In genomic region chr12:53352331-53353258, GRCh38 we compare ENCODE assay signal across 8 cellular contexts. TPM values are rescaled to one million over a fixed set of nuclear protein-coding genes. Genes with fewer than 3 reads are reported as not detected.
DNase-seq lines count a peak whose midpoint lies in the region; ATAC-seq and TF ChIP-seq lines count a peak whose summit lies in the region.

No MANE protein-coding gene starts in this region.

- H3K27ac Mint-ChIP-seq in brain, result peak overlapping the region in 3 of 5 experiments; percentile 29 to 82 (median 36)

- H3K9me3 Mint-ChIP-seq in brain, result no peaks in the 10 kb centered on the region

- peak; percentile 79 for DNase-seq in GM10248 (ENCODE audit: extremely low spot score)
- peak; percentile 55 for DNase-seq in NCI-H2171 (lab: John Stamatoyannopoulos, UW)
- peak; percentile 79 for DNase-seq in UCSD-AML1 (lab: John Stamatoyannopoulos, UW; ENCODE audit: unreplicated experiment)
- DNase-seq in iPS-NIHi11 (ENCODE audit: low spot score), result peak; percentile 81
- peak; percentile 75 to 89 (median 75) for DNase-seq in stimulated activated CD4-positive, alpha-beta T cell treated with anti-CD3 and anti-CD28 coated beads, Interleukin-12 subunit alpha, Interleukin-12 subunit beta, amount 100 ng/mL, for 48 hours (ENCODE audit: low read depth in 2 of 3, low spot score in 1 of 3)

- POLR2A ChIA-PET in GM10248 (lab: Yijun Ruan, JAX), result interaction anchor here (0.6 kb wide), 1 partner anchor 69 kb away, joined by 5 read pairs; no protein-coding TSS in a partner anchor

- TF ChIP-seq CTCF in GM10248 (IDR thresholded peaks at IDR 0.05; ENCODE audit: control extremely low read depth, extremely low read depth, low read depth, missing control alignments) (peak; percentile 81), brain (conservative IDR thresholded peaks at IDR 0.05) (peak; percentile 92 to 94)

- ATAC-seq in HG02852 (IDR thresholded peaks at IDR 0.05; ENCODE audit: unreplicated experiment) (peak; percentile 71), HG02588 (IDR thresholded peaks at IDR 0.05; ENCODE audit: unreplicated experiment) (no peak)

- CTCF ChIA-PET in GM10248 (lab: Yijun Ruan, JAX), result interaction anchor here (0.6 to 18.4 kb wide), 63 partner anchors 8 to 304 kb away, joined by 3 to 442 read pairs (median 4); partner anchors contain the start of genes AAAS, AMHR2, MAP3K12 and NPFF

- no peaks in the 10 kb centered on the region for H3K36me3 Mint-ChIP-seq in brain

- H3K4me3 Mint-ChIP-seq in brain, result no peak overlapping the region

- H3K4me1 Mint-ChIP-seq in brain, result peaks cover 8% of the 10 kb centered on the region

- no peaks in the 10 kb centered on the region for H3K27me3 Mint-ChIP-seq in brain

RNA-seq across cellular contexts. Expression of gene SP7, which starts 16.4 kb away (rescaled TPM):
- not detected for polyA plus RNA-seq in brain (ENCODE audit: insufficient read depth, low read depth, low replicate concordance)

RNA-seq across cellular contexts. Expression of gene SP1, which starts 27.4 kb away (rescaled TPM):
- 18.9 TPM for polyA plus RNA-seq in brain (ENCODE audit: insufficient read depth, low read depth, low replicate concordance)

RNA-seq across cellular contexts. Expression of gene AAAS, which starts 31.2 kb away (rescaled TPM):
- 52.4 TPM for polyA plus RNA-seq in brain (ENCODE audit: insufficient read depth, low read depth, low replicate concordance)

RNA-seq across cellular contexts. Expression of gene MYG1, which starts 53.1 kb away (rescaled TPM):
- polyA plus RNA-seq in brain (ENCODE audit: insufficient read depth, low read depth, low replicate concordance), result 114 TPM

RNA-seq across cellular contexts. Expression of gene PFDN5, which starts 57.3 kb away (rescaled TPM):
- 938 TPM for polyA plus RNA-seq in brain (ENCODE audit: insufficient read depth, low read depth, low replicate concordance)
